In the genomic region with DNA sequence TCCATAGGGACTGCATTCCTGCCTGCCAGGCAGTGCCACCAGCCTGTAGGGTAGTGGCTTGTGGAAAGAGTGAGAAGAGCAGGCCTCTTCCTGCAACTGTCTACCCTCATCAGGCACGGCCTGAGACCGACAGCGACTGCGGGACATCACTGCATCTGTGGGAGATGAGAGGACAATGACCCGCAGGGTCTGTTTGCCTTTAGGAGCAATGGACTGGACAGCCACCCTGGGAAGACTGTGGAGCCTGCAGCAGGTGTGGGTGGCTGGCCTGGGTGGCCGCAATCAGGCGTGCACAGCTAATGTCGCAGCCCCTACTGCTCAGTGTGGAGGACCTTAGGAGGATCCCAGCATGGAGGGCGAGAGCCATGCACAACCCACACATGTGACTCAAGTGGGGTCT, we compare ENCODE assay signal across 20 cellular contexts.
DNase-seq lines count a peak whose midpoint lies in the region; FAIRE-seq and TF ChIP-seq lines count a peak whose summit lies in the region.
"Had no signal": no experiment of that assay in that cellular context is flagged by ENCODE, and none has a peak within 500 bp of the region (broad histone marks: within the 10 kb centered on the region; RNA-seq: fewer than 3 reads in every experiment).

No MANE protein-coding gene starts in this region.

- DNase-seq in RWPE1 (ENCODE audit: low spot score), result no peak
- DNase-seq in esophagus squamous epithelium (lab: John Stamatoyannopoulos, UW), result no peak
- no peak for DNase-seq in small intestine
- DNase-seq in SKM-1 treated with dmso at 0.1 percent for 144 hours (lab: John Stamatoyannopoulos, UW; ENCODE audit: unreplicated experiment), result no peak
- no peak for DNase-seq in mesothelial cell of epicardium (ENCODE audit: low spot score in 2 of 2, unreplicated experiment in 2 of 2)
- no peak for DNase-seq in activated CD4-positive, CD25-positive, alpha-beta regulatory T cell treated with anti-CD3 and anti-CD28 coated beads, Interleukin-2, amount 50 U/mL, for 72 hours
- no peak for DNase-seq in mesendoderm
- DNase-seq: CD4-positive, alpha-beta T cell; COR-L47; DMS79; NCI-H1092 treated with DMSO at 0.1 percent for 48 hours; NCI-H1436 treated with DMSO at 0.1 percent for 48 hours; NCI-H1930; NCI-H345; NCI-H524 treated with DMSO at 0.1 percent for 48 hours; NCI-H82; SIG-M5; SK-N-SH had no signal

- no peak overlapping the region for H3K18ac ChIP-seq in mesendoderm (ENCODE audit: low read length)

- peaks cover 3% of the 10 kb centered on the region for H3K27me3 Mint-ChIP-seq in mesothelial cell of epicardium (ENCODE audit: low read depth)
- H3K27me3 Mint-ChIP-seq: CD4-positive, alpha-beta T cell had no signal

- POLR2A ChIA-PET in RWPE1 (lab: Yijun Ruan, JAX; ENCODE audit: low non-redundant PET), result no interaction called here

- peaks cover 19% of the 10 kb centered on the region for H3K4me1 Mint-ChIP-seq in mesothelial cell of epicardium

- WGBS in esophagus squamous epithelium, 2 donors, result 92% methylated on average over 6 of the region's 9 CpGs; no CpG with 5 or more reads in 1 of the 2 donors
- 85 to 93% (median 88%) methylated on average over 9 of the region's 9 CpGs for WGBS in small intestine, 3 donors
- no CpG with 5 or more reads among the region's 9 CpGs for WGBS in mesendoderm (ENCODE audit: extremely low coverage, insufficient coverage, low lambda C conversion rate)

- peak overlapping the region; percentile 55 for H3K27ac ChIP-seq in RWPE1
- peak overlapping the region in 3 of 4 donors; percentile 64 to 84 (median 81) for H3K27ac ChIP-seq in esophagus squamous epithelium
- H3K27ac ChIP-seq in small intestine (ENCODE audit: low read depth in 1 of 2, low read length in 1 of 2), result peak overlapping the region; percentile 5 to 61
- H3K27ac ChIP-seq in mesendoderm (ENCODE audit: low read depth, low read length), result no peak overlapping the region

- H3K4me1 ChIP-seq in esophagus squamous epithelium (peaks cover 18 to 62% (median 43%) of the 10 kb centered on the region in 3 donors), small intestine (ENCODE audit: control insufficient read depth in 2 of 2, insufficient read depth in 1 of 2, low read depth in 1 of 2, low read length in 1 of 2) (peaks cover 2 to 3% of the 10 kb centered on the region in 2 donors), mesendoderm (ENCODE audit: control insufficient read depth, low read depth, low read length) (no peaks in the 10 kb centered on the region)

- H3K36me3 ChIP-seq in esophagus squamous epithelium (no peaks in the 10 kb centered on the region), small intestine (ENCODE audit: control insufficient read depth in 2 of 2, insufficient read depth in 2 of 2, low read length in 2 of 2) (no peaks in the 10 kb centered on the region), mesendoderm (ENCODE audit: control insufficient read depth, insufficient read depth, low read length) (no peaks in the 10 kb centered on the region)

- TF ChIP-seq POLR2A in esophagus squamous epithelium (IDR thresholded peaks at IDR 0.05), result no peak

- no peak overlapping the region for H2BK5ac ChIP-seq in mesendoderm (ENCODE audit: low read length)

- H3K9me3 Mint-ChIP-seq in mesothelial cell of epicardium, result peaks cover 7% of the 10 kb centered on the region
- H3K9me3 Mint-ChIP-seq: CD4-positive, alpha-beta T cell had no signal

- no peak overlapping the region for H3K9ac ChIP-seq in mesendoderm (ENCODE audit: low read length)
- H3K9ac ChIP-seq: SK-N-SH had no signal

- H2BK15ac ChIP-seq in mesendoderm (replicated peaks; ENCODE audit: low read depth), result no peak overlapping the region

- no peak overlapping the region for H4K5ac ChIP-seq in mesendoderm (ENCODE audit: low read length)

- H3K4ac ChIP-seq in mesendoderm (ENCODE audit: low read depth, low read length), result no peak overlapping the region

- no peak overlapping the region for H2BK120ac ChIP-seq in mesendoderm (ENCODE audit: low read depth, low read length)

- no peak overlapping the region for H3K4me3 ChIP-seq in esophagus squamous epithelium
- no peak overlapping the region for H3K4me3 ChIP-seq in small intestine (ENCODE audit: low read depth in 1 of 2, low read length in 2 of 2)
- no peak overlapping the region for H3K4me3 ChIP-seq in mesendoderm (ENCODE audit: low read length)
- H3K4me3 ChIP-seq: K562 had no signal

- H3K79me1 ChIP-seq in mesendoderm (ENCODE audit: low read length), result no peaks in the 10 kb centered on the region

- no peak overlapping the region for H3K4me2 ChIP-seq in mesendoderm (ENCODE audit: low read length)
- H3K4me2 ChIP-seq: SK-N-SH had no signal

- no peak for FAIRE-seq in small intestine (lab: Jason Lieb, UNC)
- FAIRE-seq: H54, K562 had no signal

- no peak overlapping the region for H4K8ac ChIP-seq in mesendoderm (ENCODE audit: low read depth, low read length)

- no peak overlapping the region for H2AK5ac ChIP-seq in mesendoderm (ENCODE audit: low read length)

- CTCF ChIA-PET in RWPE1 (lab: Yijun Ruan, JAX), result no interaction called here

- no peaks in the 10 kb centered on the region for H3K79me2 ChIP-seq in mesendoderm (ENCODE audit: control insufficient read depth, insufficient read depth, low read length)

- no peak for TF ChIP-seq CTCF in RWPE1 (conservative IDR thresholded peaks at IDR 0.05; ENCODE audit: low read depth)
- no peak for TF ChIP-seq CTCF in esophagus squamous epithelium (IDR thresholded peaks at IDR 0.05)
- TF ChIP-seq CTCF in mesothelial cell of epicardium (IDR thresholded peaks at IDR 0.05; ENCODE audit: unreplicated experiment), result no peak

- H3K9me3 ChIP-seq in esophagus squamous epithelium, result no peaks in the 10 kb centered on the region
- H3K9me3 ChIP-seq in small intestine (ENCODE audit: control insufficient read depth, low read depth), result no peaks in the 10 kb centered on the region
- H3K9me3 ChIP-seq: SK-N-SH had no signal

- no peak overlapping the region for H3K27ac Mint-ChIP-seq in mesothelial cell of epicardium
- H3K27ac Mint-ChIP-seq: CD4-positive, alpha-beta T cell had no signal

- intact Hi-C loops in esophagus squamous epithelium (cut with DNase I), result loop anchor here (5.0 kb wide), 1 partner anchor 134 kb away; no protein-coding TSS in a partner anchor

- H3K27me3 ChIP-seq in esophagus squamous epithelium (no peaks in the 10 kb centered on the region), small intestine (ENCODE audit: control insufficient read depth in 2 of 2, insufficient read depth in 2 of 2, low read length in 2 of 2) (no peaks in the 10 kb centered on the region), mesendoderm (ENCODE audit: insufficient read depth, low read length, poor library complexity) (no peaks in the 10 kb centered on the region)

- no peak overlapping the region for H3K23ac ChIP-seq in mesendoderm (ENCODE audit: low read length)

- no peak overlapping the region for H3K56ac ChIP-seq in mesendoderm (ENCODE audit: low read length)

- no peak overlapping the region for H3K4me3 Mint-ChIP-seq in mesothelial cell of epicardium
- H3K4me3 Mint-ChIP-seq: CD4-positive, alpha-beta T cell had no signal

- H3K36me3 Mint-ChIP-seq in mesothelial cell of epicardium, result no peaks in the 10 kb centered on the region
